ENCODE assay signal across 3 cellular contexts in the genomic region with DNA sequence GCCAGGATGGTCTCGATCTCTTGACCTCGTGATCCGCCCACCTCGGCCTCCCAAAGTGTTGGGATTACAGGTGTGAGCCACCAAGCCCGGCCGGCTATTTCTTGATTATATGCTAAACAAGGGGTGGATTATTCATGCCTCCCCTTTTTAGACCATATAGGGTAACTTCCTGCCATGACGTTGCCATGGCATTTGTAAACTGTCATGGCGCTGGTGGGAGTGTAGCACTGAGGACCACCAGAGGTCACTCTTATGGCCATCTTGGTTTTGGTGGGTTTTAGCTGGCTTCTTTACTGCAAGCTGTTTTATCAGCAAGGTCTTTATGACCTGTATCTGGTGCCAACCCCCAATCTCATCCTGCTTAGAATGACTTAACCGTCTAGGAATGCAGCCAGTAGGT. TPM values are rescaled to one million over a fixed set of nuclear protein-coding genes. Genes with fewer than 3 reads are reported as not detected.
"Had no signal": no experiment of that assay in that cellular context is flagged by ENCODE, and none has a peak within 500 bp of the region (broad histone marks: within the 10 kb centered on the region; RNA-seq: fewer than 3 reads in every experiment).

No MANE protein-coding gene starts in this region.

RNA-seq across cellular contexts. Expression of gene RAB39A, which starts 46.8 kb away (rescaled TPM):
- total RNA-seq: activated naive CD4-positive, alpha-beta T cell treated with anti-CD3 and anti-CD28 coated beads for 36 hours; activated T-helper 1 cell treated with anti-CD3 and anti-CD28 coated beads, Interleukin-12 subunit alpha, Interleukin-12 subunit beta, Interleukin-2, Interleukin-4 antibody, amounts not matched to agents 30 ng/mL and 10 ng/mL and 1 ng/mL, durations not matched to agents 14 hours and 24 hours and 36 hours; MCF 10A had no signal
